Comparison of ENCODE assay signal across 24 cellular contexts in the genomic region with DNA sequence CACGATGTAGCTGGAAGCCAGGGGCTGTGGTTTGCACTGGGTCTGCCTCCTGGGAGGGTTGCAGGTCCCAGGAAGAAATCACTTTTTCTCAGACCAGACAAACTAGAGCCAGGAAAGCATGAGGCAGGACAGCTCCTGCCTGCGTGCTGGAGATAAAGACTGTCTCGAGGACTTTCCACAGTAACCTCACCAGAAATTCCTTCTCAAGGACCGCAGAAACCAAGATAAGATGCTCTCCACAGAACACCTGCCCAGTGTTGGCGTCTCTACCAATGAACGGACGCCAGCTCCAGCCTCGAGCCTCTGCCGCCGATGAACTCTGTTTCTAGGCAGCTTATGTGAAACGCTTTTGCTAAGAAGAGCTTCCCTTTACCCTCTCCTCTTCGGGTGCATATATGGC.
DNase-seq lines count a peak whose midpoint lies in the region; ATAC-seq, FAIRE-seq and TF ChIP-seq lines count a peak whose summit lies in the region.
"Had no signal": no experiment of that assay in that cellular context is flagged by ENCODE, and none has a peak within 500 bp of the region (broad histone marks: within the 10 kb centered on the region; RNA-seq: fewer than 3 reads in every experiment).

No MANE protein-coding gene starts in this region.

- H3K4me3 Mint-ChIP-seq in neural progenitor cell, result no peak overlapping the region
- no peak overlapping the region for H3K4me3 Mint-ChIP-seq in activated CD4-positive, alpha-beta T cell treated with anti-CD3 and anti-CD28 coated beads, Interleukin-2, amount 10 ng/mL, durations not matched to agents 24 days and 14 days
- H3K4me3 Mint-ChIP-seq: B cell; CD4-positive, CD25-positive, alpha-beta regulatory T cell had no signal

- DNase-seq in A172 (ENCODE audit: low spot score) (peak; percentile 34), NCI-H187 treated with DMSO at 0.1 percent for 48 hours (lab: John Stamatoyannopoulos, UW) (peak; percentile 84), K562 (ENCODE audit: extremely low read depth in 1 of 4, low spot score in 3 of 4) (peak in 2 of 4 experiments; percentile 24 to 33), neural progenitor cell (ENCODE audit: low spot score) (no peak), germinal center (ENCODE audit: low spot score) (no peak), DMS53 treated with DMSO at 0.1 percent for 48 hours (lab: John Stamatoyannopoulos, UW; ENCODE audit: unreplicated experiment) (no peak)
- no peak for DNase-seq in activated CD4-positive, alpha-beta T cell treated with anti-CD3 and anti-CD28 coated beads, Interleukin-2, amount 10 ng/mL, durations not matched to agents 24 days and 14 days
- DNase-seq: 8988T; Caco-2; CD4-positive, CD25-positive, alpha-beta regulatory T cell; DMS153; KG1; NCI-H1105 treated with DMSO at 0.1 percent for 48 hours; NCI-H1694; NCI-H446; NCI-H748 treated with DMSO at 0.1 percent for 48 hours; NK-92 treated with Interleukin-12 subunit alpha and Interleukin-12 subunit beta, amount 100 ng/mL, for 24 hours; SHP77 treated with DMSO at 0.1 percent for 48 hours; SK-N-SH had no signal

- H3K79me2 ChIP-seq in K562 (ENCODE audit: control insufficient read depth, insufficient read depth, low read length) (no peaks in the 10 kb centered on the region), neural progenitor cell (ENCODE audit: low read depth) (no peaks in the 10 kb centered on the region)

- H4K20me1 ChIP-seq in K562 (replicated peaks; ENCODE audit: control insufficient read depth, insufficient read depth, low read length), result peaks cover 3% of the 10 kb centered on the region; the same call in 1 of the 2 replicates
- H4K20me1 ChIP-seq in neural progenitor cell (ENCODE audit: low read depth), result no peaks in the 10 kb centered on the region

- no peak for TF ChIP-seq EP300 in K562 (IDR thresholded peaks at IDR 0.05; ENCODE audit: low read length)

- no peaks in the 10 kb centered on the region for H3K9me3 ChIP-seq in K562 (replicated peaks; ENCODE audit: control insufficient read depth, insufficient read depth, low read depth, low read length)
- no peaks in the 10 kb centered on the region for H3K9me3 ChIP-seq in neural progenitor cell (ENCODE audit: low read depth)
- H3K9me3 ChIP-seq: Caco-2, SK-N-SH had no signal

- H2AFZ ChIP-seq in K562 (ENCODE audit: low read depth, low read length) (no peak overlapping the region), neural progenitor cell (replicated peaks) (no peak overlapping the region)

- no peaks in the 10 kb centered on the region for H3F3A ChIP-seq in neural progenitor cell (ENCODE audit: low read depth)

- peaks cover 0 to 4% of the 10 kb centered on the region in 2 experiments; a peak in 3 of 5 replicates for H3K4me1 ChIP-seq in K562 (replicated peaks in 1 of 2; ENCODE audit: control insufficient read depth in 2 of 2, insufficient read depth in 2 of 2, low read length in 2 of 2)
- peaks cover 6% of the 10 kb centered on the region for H3K4me1 ChIP-seq in neural progenitor cell
- H3K4me1 ChIP-seq: Caco-2 had no signal

- TF ChIP-seq CTCF in K562 (IDR thresholded peaks at IDR 0.05 in 2 of 3, conservative IDR thresholded peaks at IDR 0.05 in 1 of 3; ENCODE audit: insufficient read depth in 2 of 3, low read depth in 1 of 3, low read length in 3 of 3) (no peak), neural progenitor cell (IDR thresholded peaks at IDR 0.05) (no peak)

- H3K4me2 ChIP-seq in K562 (ENCODE audit: insufficient read depth, low read length) (no peak overlapping the region), neural progenitor cell (no peak overlapping the region)
- H3K4me2 ChIP-seq: SK-N-SH had no signal

- H3K9ac ChIP-seq in K562 (ENCODE audit: insufficient read depth in 1 of 2, low read depth in 2 of 2, low read length in 2 of 2), result no peak overlapping the region
- H3K9ac ChIP-seq in neural progenitor cell, result no peak overlapping the region
- H3K9ac ChIP-seq: SK-N-SH had no signal

- no peaks in the 10 kb centered on the region for H3K9me1 ChIP-seq in K562 (ENCODE audit: control insufficient read depth, insufficient read depth, low read length)

- peaks cover 6% of the 10 kb centered on the region for H3K27me3 Mint-ChIP-seq in neural progenitor cell (ENCODE audit: insufficient read depth, low read depth)
- H3K27me3 Mint-ChIP-seq in activated CD4-positive, alpha-beta T cell treated with anti-CD3 and anti-CD28 coated beads, Interleukin-2, amount 10 ng/mL, durations not matched to agents 24 days and 14 days, result peaks cover 6% of the 10 kb centered on the region

- H3K4me3 ChIP-seq in K562 (no peak overlapping the region), neural progenitor cell (no peak overlapping the region)

- H3K27me3 ChIP-seq in K562 (ENCODE audit: control insufficient read depth in 2 of 2, insufficient read depth in 2 of 2, low read length in 2 of 2) (peaks cover 9 to 44% of the 10 kb centered on the region in 2 experiments; a peak in 3 of 5 replicates), neural progenitor cell (no peaks in the 10 kb centered on the region)

- CTCF ChIA-PET in K562 (lab: Yijun Ruan, JAX; ENCODE audit: low intra/inter-chr PET ratio), result no interaction called here

- H3K27ac Mint-ChIP-seq in neural progenitor cell, result peak overlapping the region; percentile 50
- H3K27ac Mint-ChIP-seq in activated CD4-positive, alpha-beta T cell treated with anti-CD3 and anti-CD28 coated beads, Interleukin-2, amount 10 ng/mL, durations not matched to agents 24 days and 14 days, result no peak overlapping the region
- H3K27ac Mint-ChIP-seq: B cell; CD4-positive, CD25-positive, alpha-beta regulatory T cell had no signal

- H3K36me3 Mint-ChIP-seq in neural progenitor cell, result no peaks in the 10 kb centered on the region
- H3K36me3 Mint-ChIP-seq in activated CD4-positive, alpha-beta T cell treated with anti-CD3 and anti-CD28 coated beads, Interleukin-2, amount 10 ng/mL, durations not matched to agents 24 days and 14 days (ENCODE audit: low read depth), result no peaks in the 10 kb centered on the region

- FAIRE-seq in K562 (lab: Jason Lieb, UNC), result no peak
- FAIRE-seq: GM12891, GM18507, H1 had no signal

- BruUV-seq in K562 (replicated peaks; lab: Mats Ljungman, UMichigan), result no TSS peak

- no peak for TF ChIP-seq RAD21 in K562 (CRISPR knock-in tag; conservative IDR thresholded peaks at IDR 0.05 in 1 of 2, IDR thresholded peaks at IDR 0.05 in 1 of 2)

- ATAC-seq in K562 (no peak), GM21723 (IDR thresholded peaks at IDR 0.05; ENCODE audit: unreplicated experiment) (no peak)

- POLR2A ChIA-PET in K562 (lab: Yijun Ruan, JAX), result interaction anchor here (0.7 kb wide), 1 partner anchor 14 kb away, joined by 3 read pairs; no protein-coding TSS in a partner anchor

- WGBS in K562 (ENCODE audit: insufficient coverage, low coverage, missing lambda C conversion rate), result 3% methylated on average over 12 of the region's 12 CpGs

- TF ChIP-seq POLR2A in K562 (conservative IDR thresholded peaks at IDR 0.05), result no peak

- H3K4me1 Mint-ChIP-seq in neural progenitor cell, result peaks cover 25% of the 10 kb centered on the region
- H3K4me1 Mint-ChIP-seq in activated CD4-positive, alpha-beta T cell treated with anti-CD3 and anti-CD28 coated beads, Interleukin-2, amount 10 ng/mL, durations not matched to agents 24 days and 14 days, result peaks cover 2% of the 10 kb centered on the region
- H3K4me1 Mint-ChIP-seq: B cell had no signal

- intact Hi-C loops in K562 (cut with micrococcal nuclease), result no loop called here
- intact Hi-C loops in activated CD4-positive, alpha-beta T cell treated with anti-CD3 and anti-CD28 coated beads, Interleukin-2, amount 10 ng/mL, durations not matched to agents 24 days and 14 days (cut with micrococcal nuclease), result no loop called here

- H3K27ac ChIP-seq in K562 (ENCODE audit: extremely low read depth, low read depth, low read length), result no peak overlapping the region
- H3K27ac ChIP-seq in neural progenitor cell, result no peak overlapping the region

- in situ Hi-C loops in K562 (cut with MboI), result no loop called here

- H3K36me3 ChIP-seq in K562 (ENCODE audit: control insufficient read depth, insufficient read depth, low read length) (no peaks in the 10 kb centered on the region), neural progenitor cell (no peaks in the 10 kb centered on the region)

- no peaks in the 10 kb centered on the region for H3K9me3 Mint-ChIP-seq in neural progenitor cell
- no peaks in the 10 kb centered on the region for H3K9me3 Mint-ChIP-seq in activated CD4-positive, alpha-beta T cell treated with anti-CD3 and anti-CD28 coated beads, Interleukin-2, amount 10 ng/mL, durations not matched to agents 24 days and 14 days

TF ChIP-seq in K562, 482 proteins besides CTCF, POLR2A, EP300 and RAD21 (continues in another document):
- TF ChIP-seq, protein P1, sequence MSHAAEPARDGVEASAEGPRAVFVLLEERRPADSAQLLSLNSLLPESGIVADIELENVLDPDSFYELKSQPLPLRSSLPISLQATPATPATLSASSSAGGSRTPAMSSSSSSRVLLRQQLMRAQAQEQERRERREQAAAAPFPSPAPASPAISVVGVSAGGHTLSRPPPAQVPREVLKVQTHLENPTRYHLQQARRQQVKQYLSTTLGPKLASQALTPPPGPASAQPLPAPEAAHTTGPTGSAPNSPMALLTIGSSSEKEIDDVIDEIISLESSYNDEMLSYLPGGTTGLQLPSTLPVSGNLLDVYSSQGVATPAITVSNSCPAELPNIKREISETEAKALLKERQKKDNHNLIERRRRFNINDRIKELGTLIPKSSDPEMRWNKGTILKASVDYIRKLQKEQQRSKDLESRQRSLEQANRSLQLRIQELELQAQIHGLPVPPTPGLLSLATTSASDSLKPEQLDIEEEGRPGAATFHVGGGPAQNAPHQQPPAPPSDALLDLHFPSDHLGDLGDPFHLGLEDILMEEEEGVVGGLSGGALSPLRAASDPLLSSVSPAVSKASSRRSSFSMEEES (CRISPR knock-in tag; IDR thresholded peaks at IDR 0.05), result no peak
- TF ChIP-seq TEAD4 (IDR thresholded peaks at IDR 0.05; ENCODE audit: low read length), result peak; percentile 62
- TF ChIP-seq TEAD4 (CRISPR knock-in tag; IDR thresholded peaks at IDR 0.05; ENCODE audit: borderline replicate concordance), result no peak
- peak; percentile 64 for TF ChIP-seq CBFA2T3 (IDR thresholded peaks at IDR 0.05)

Comparison
In these comparisons a context has a peak if more than half of its experiments do, and no peak if none do; other contexts are left out.
1. DNase-seq: peak in A172 (single experiment) and NCI-H187 treated with DMSO at 0.1 percent for 48 hours (single experiment); none in neural progenitor cell (single experiment), germinal center (single experiment), activated CD4-positive, alpha-beta T cell treated with anti-CD3 and anti-CD28 coated beads, Interleukin-2, amount 10 ng/mL, durations not matched to agents 24 days and 14 days (single experiment) and DMS53 treated with DMSO at 0.1 percent for 48 hours (single experiment).